Comparison of ENCODE assay signal across 21 cellular contexts in genomic region chr16:2333772-2334379, GRCh38. TPM values are rescaled to one million over a fixed set of nuclear protein-coding genes. Genes with fewer than 3 reads are reported as not detected.
DNase-seq lines count a peak whose midpoint lies in the region; ATAC-seq and TF ChIP-seq lines count a peak whose summit lies in the region.
"Had no signal": no experiment of that assay in that cellular context is flagged by ENCODE, and none has a peak within 500 bp of the region (broad histone marks: within the 10 kb centered on the region; RNA-seq: fewer than 3 reads in every experiment).

No MANE protein-coding gene starts in this region.

- WGBS in esophagus muscularis mucosa = 81% methylated on average over 17 of the region's 17 CpGs

- H3K4me1 Mint-ChIP-seq in osteocyte (ENCODE audit: unreplicated experiment) = peaks cover 4% of the 10 kb centered on the region
- H3K4me1 Mint-ChIP-seq in naive thymus-derived CD8-positive, alpha-beta T cell = peaks cover 0 to 11% (median 3%) of the 10 kb centered on the region in 4 donors
- H3K4me1 Mint-ChIP-seq: activated CD4-positive, alpha-beta T cell treated with anti-CD3 and anti-CD28 coated beads, Interleukin-2, amount 10 ng/mL, durations not matched to agents 7 days and 5 days had no signal

- H3K27ac ChIP-seq in PC-3 (ENCODE audit: low read length) (no peak overlapping the region), esophagus muscularis mucosa (replicated peaks in 1 of 4) (no peak overlapping the region), tibial artery (no peak overlapping the region)
- H3K27ac ChIP-seq: brain microvascular endothelial cell, C4-2B, esophagus squamous epithelium, pancreas, suprapubic skin had no signal

- H3K9me3 Mint-ChIP-seq in osteocyte (ENCODE audit: unreplicated experiment) = no peaks in the 10 kb centered on the region
- no peaks in the 10 kb centered on the region for H3K9me3 Mint-ChIP-seq in naive thymus-derived CD8-positive, alpha-beta T cell
- H3K9me3 Mint-ChIP-seq: activated CD4-positive, alpha-beta T cell treated with anti-CD3 and anti-CD28 coated beads, Interleukin-2, amount 10 ng/mL, durations not matched to agents 7 days and 5 days; dendritic cell treated with granulocyte-macrophage colony-stimulating factor and Interleukin-4, amounts not matched to agents 40 ng/mL and 50 ng/mL, for 4 days had no signal

- no peaks in the 10 kb centered on the region for H3K36me3 Mint-ChIP-seq in osteocyte (ENCODE audit: unreplicated experiment)
- H3K36me3 Mint-ChIP-seq in naive thymus-derived CD8-positive, alpha-beta T cell = peaks cover 0 to 3% (median 0%) of the 10 kb centered on the region in 3 donors

- BruUV-seq in PC-3 (replicated peaks; lab: Mats Ljungman, UMichigan) = no TSS peak

- H3K27me3 Mint-ChIP-seq in osteocyte (ENCODE audit: unreplicated experiment) = peaks cover 13% of the 10 kb centered on the region
- H3K27me3 Mint-ChIP-seq in naive thymus-derived CD8-positive, alpha-beta T cell = peaks cover 0 to 11% (median 4%) of the 10 kb centered on the region in 5 donors

- H2AFZ ChIP-seq in PC-3 (ENCODE audit: low read length) = peak overlapping the region; percentile 59; the same call in 1 of the 2 replicates

- TF ChIP-seq CTCF in PC-3 (conservative IDR thresholded peaks at IDR 0.05; ENCODE audit: low read depth, low read length) = no peak
- TF ChIP-seq CTCF in esophagus muscularis mucosa (IDR thresholded peaks at IDR 0.05) = no peak
- no peak for TF ChIP-seq CTCF in osteocyte (IDR thresholded peaks at IDR 0.05)
- no peak for TF ChIP-seq CTCF in tibial artery (IDR thresholded peaks at IDR 0.05)

- DNase-seq in EH (ENCODE audit: low read depth) = peak; percentile 80
- peak; percentile 66 for DNase-seq in PC-3
- peak; percentile 37 for DNase-seq in esophagus muscularis mucosa (ENCODE audit: extremely low spot score)
- peak; percentile 65 for DNase-seq in osteocyte (ENCODE audit: extremely low spot score, unreplicated experiment)
- DNase-seq in NCI-H146 (lab: John Stamatoyannopoulos, UW) = no peak
- no peak for DNase-seq in naive thymus-derived CD8-positive, alpha-beta T cell
- no peak for DNase-seq in tibial artery
- DNase-seq: activated CD4-positive, alpha-beta T cell treated with anti-CD3 and anti-CD28 coated beads, Interleukin-2, amount 10 ng/mL, durations not matched to agents 7 days and 5 days; activated naive CD4-positive, alpha-beta T cell treated with anti-CD3 and anti-CD28 coated beads, Interleukin-2, amount 50 U/mL, for 16 hours; activated T-cell treated with anti-CD3 and anti-CD28 coated beads, Interleukin-2, amount 50 U/mL, for 1 hour; brain microvascular endothelial cell; DMS79; esophagus squamous epithelium; NCI-H2029 treated with DMSO at 0.1 percent for 48 hours; NCI-H524 treated with DMSO at 0.1 percent for 48 hours; pancreas; stimulated activated CD4-positive, alpha-beta T cell treated with anti-CD3 and anti-CD28 coated beads, Interleukin-4, amount 100 ng/mL, for 1 hour had no signal

- H4K20me1 ChIP-seq in PC-3 (ENCODE audit: low read length) = no peaks in the 10 kb centered on the region

- POLR2A ChIA-PET in PC-3 (lab: Charles Lee; ENCODE audit: unreplicated experiment) = no interaction called here
- POLR2A ChIA-PET in naive thymus-derived CD8-positive, alpha-beta T cell (lab: Charles Lee) = interaction anchor here (0.7 kb wide), 1 partner anchor 140 kb away, joined by 3 read pairs; no protein-coding TSS in a partner anchor

- H3K79me2 ChIP-seq in PC-3 (ENCODE audit: low read length) = peaks cover under 1% of the 10 kb centered on the region; the same call in 1 of the 2 replicates

- no peak overlapping the region for H3K9ac ChIP-seq in PC-3 (ENCODE audit: low read length)

- peak overlapping the region; percentile 48; the same call in 1 of the 2 replicates for H3K4me2 ChIP-seq in PC-3 (ENCODE audit: low read length)

- H3K4me3 Mint-ChIP-seq in osteocyte (ENCODE audit: unreplicated experiment) = no peak overlapping the region
- H3K4me3 Mint-ChIP-seq in naive thymus-derived CD8-positive, alpha-beta T cell = no peak overlapping the region
- H3K4me3 Mint-ChIP-seq: activated CD4-positive, alpha-beta T cell treated with anti-CD3 and anti-CD28 coated beads, Interleukin-2, amount 10 ng/mL, durations not matched to agents 7 days and 5 days; dendritic cell treated with granulocyte-macrophage colony-stimulating factor and Interleukin-4, amounts not matched to agents 40 ng/mL and 50 ng/mL, for 4 days had no signal

- H3K4me3 ChIP-seq in PC-3 (ENCODE audit: low read length) = no peak overlapping the region
- no peak overlapping the region for H3K4me3 ChIP-seq in esophagus muscularis mucosa
- H3K4me3 ChIP-seq in tibial artery = no peak overlapping the region
- H3K4me3 ChIP-seq: esophagus squamous epithelium, pancreas, suprapubic skin had no signal

- intact Hi-C loops in PC-3 (cut with micrococcal nuclease) (no loop called here), esophagus muscularis mucosa (cut with DNase I) (no loop called here), tibial artery (cut with DNase I; ENCODE audit: low total_unique reads) (no loop called here)

- H3K4me1 ChIP-seq in PC-3 (ENCODE audit: insufficient read depth, low read length) (peaks cover 8% of the 10 kb centered on the region; the same call in 1 of the 2 replicates), esophagus muscularis mucosa (peaks cover 0 to 11% (median 2%) of the 10 kb centered on the region in 4 donors), tibial artery (peaks cover 0 to 6% (median 2%) of the 10 kb centered on the region in 4 donors)
- H3K4me1 ChIP-seq: esophagus squamous epithelium, pancreas had no signal

- H3K27me3 ChIP-seq in PC-3 (ENCODE audit: low read length) (no peaks in the 10 kb centered on the region), esophagus muscularis mucosa (no peaks in the 10 kb centered on the region), tibial artery (no peaks in the 10 kb centered on the region)
- H3K27me3 ChIP-seq: brain microvascular endothelial cell, pancreas, suprapubic skin had no signal

- H3K9me3 ChIP-seq in PC-3 (ENCODE audit: low read length) (no peaks in the 10 kb centered on the region), esophagus muscularis mucosa (no peaks in the 10 kb centered on the region), tibial artery (no peaks in the 10 kb centered on the region)
- H3K9me3 ChIP-seq: esophagus squamous epithelium, pancreas, suprapubic skin had no signal

- H3K9me2 ChIP-seq in PC-3 (replicated peaks; ENCODE audit: low read length) = no peaks in the 10 kb centered on the region

- H3K36me3 ChIP-seq in PC-3 (ENCODE audit: low read depth, low read length) (no peaks in the 10 kb centered on the region), esophagus muscularis mucosa (no peaks in the 10 kb centered on the region), tibial artery (no peaks in the 10 kb centered on the region)
- H3K36me3 ChIP-seq: brain microvascular endothelial cell, esophagus squamous epithelium, pancreas, suprapubic skin had no signal

- no peak for TF ChIP-seq EP300 in esophagus muscularis mucosa (IDR thresholded peaks at IDR 0.05)

- peak; percentile 93 for ATAC-seq in PC-3
- ATAC-seq in GM19452 (IDR thresholded peaks at IDR 0.05; ENCODE audit: unreplicated experiment) = no peak
- ATAC-seq in naive thymus-derived CD8-positive, alpha-beta T cell = no peak
- ATAC-seq: pancreas had no signal

- TF ChIP-seq POLR2A in esophagus muscularis mucosa (IDR thresholded peaks at IDR 0.05; ENCODE audit: low read depth) = no peak

- no peaks in the 10 kb centered on the region for H3F3A ChIP-seq in PC-3 (ENCODE audit: low read length, unreplicated experiment)

- CTCF ChIA-PET in PC-3 (lab: Charles Lee) = no interaction called here

- no peak overlapping the region for H3K27ac Mint-ChIP-seq in osteocyte (ENCODE audit: unreplicated experiment)
- H3K27ac Mint-ChIP-seq in naive thymus-derived CD8-positive, alpha-beta T cell = peak overlapping the region in 1 of 10 donors; percentile 58
- H3K27ac Mint-ChIP-seq: activated CD4-positive, alpha-beta T cell treated with anti-CD3 and anti-CD28 coated beads, Interleukin-2, amount 10 ng/mL, durations not matched to agents 7 days and 5 days; dendritic cell treated with granulocyte-macrophage colony-stimulating factor and Interleukin-4, amounts not matched to agents 40 ng/mL and 50 ng/mL, for 4 days had no signal

RNA-seq across cellular contexts. Expression of gene ABCA3, which starts 6.7 kb away (rescaled TPM):
- total RNA-seq in PC-3 (2014; rRNA removed) = 11.0 and 15.5 TPM in 2 replicates
- total RNA-seq in esophagus muscularis mucosa = 10 to 100 TPM; 10.4 to 30.7 (median 18.1) TPM
- total RNA-seq in osteocyte = 20.4 and 21.0 TPM in 2 replicates
- 1 to 10 TPM; 7.8 to 8.2 TPM for total RNA-seq in naive thymus-derived CD8-positive, alpha-beta T cell
- 1 to 10 TPM; 1.2 to 2.2 (median 2.1) TPM for polyA plus RNA-seq in naive thymus-derived CD8-positive, alpha-beta T cell

Comparison
In these comparisons a context has a peak if more than half of its experiments do, and no peak if none do; other contexts are left out.
1. DNase-seq: peak in EH (single experiment), PC-3 (single experiment), esophagus muscularis mucosa (single experiment) and osteocyte (single experiment); none in NCI-H146 (single experiment), naive thymus-derived CD8-positive, alpha-beta T cell (0 of 10) and tibial artery (0 of 2).